ENCODE assay signal across 15 cellular contexts in the genomic region with DNA sequence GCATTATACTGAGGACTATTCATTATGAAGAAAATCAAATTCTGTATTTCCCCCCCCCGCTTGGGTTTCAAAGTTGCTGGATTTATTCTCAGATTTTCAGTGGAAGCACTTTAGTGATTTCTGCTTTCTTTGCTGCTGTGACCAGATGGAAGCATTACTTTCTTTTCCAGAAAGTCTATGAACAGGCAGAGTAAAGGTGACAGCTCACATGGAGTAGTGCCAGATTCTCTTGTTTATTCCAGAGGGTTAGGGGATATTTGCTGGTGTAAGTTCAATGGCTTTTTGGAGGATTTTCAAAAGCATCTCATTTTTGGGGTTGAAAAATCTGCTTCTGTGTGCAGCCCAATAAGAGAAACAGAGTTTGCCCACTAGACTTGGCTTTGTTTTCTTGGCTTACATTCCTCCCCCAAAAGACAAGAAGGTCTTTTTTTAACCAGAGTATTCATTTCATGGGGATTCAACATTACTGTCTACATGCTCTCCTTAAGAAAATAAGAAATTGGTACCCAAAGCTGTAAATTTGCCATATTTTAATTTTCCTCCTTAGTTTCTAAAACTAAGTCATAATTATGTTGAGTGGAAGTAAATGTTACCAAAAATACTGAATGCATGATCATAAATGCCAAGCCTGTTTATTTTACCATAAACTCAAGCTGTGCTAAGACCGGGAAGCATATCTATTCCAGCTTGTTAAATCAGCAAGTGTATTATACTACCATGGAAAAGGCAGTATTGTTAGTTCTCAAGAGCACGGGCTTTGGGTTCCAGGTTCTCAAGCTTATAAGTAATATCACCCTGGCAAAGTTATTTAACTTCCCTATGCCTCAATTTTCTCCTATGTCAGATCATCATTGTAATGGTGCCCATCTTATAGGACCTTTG.
"Had no signal": no experiment of that assay in that cellular context is flagged by ENCODE, and none has a peak within 500 bp of the region (broad histone marks: within the 10 kb centered on the region; RNA-seq: fewer than 3 reads in every experiment).

No MANE protein-coding gene starts in this region.

- DNase-seq: effector memory CD8-positive, alpha-beta T cell; foreskin keratinocyte; left colon; naive thymus-derived CD4-positive, alpha-beta T cell; nephron progenitor cell; posterior cingulate gyrus; sigmoid colon; stimulated activated CD4-positive, alpha-beta T cell treated with anti-CD3 and anti-CD28 coated beads, Interleukin-2, amount 100 ng/mL, for 24 hours; stimulated activated CD4-positive, alpha-beta T cell treated with anti-CD3 and anti-CD28 coated beads, Interleukin-4, amount 100 ng/mL, for 4 hours; stimulated activated naive B cell treated with anti-CD40 and anti-IgM and Interleukin-4, amounts not matched to agents 10 μg/mL and 1 μg/mL and 100 μg/mL, for 72 hours; stimulated activated naive CD8-positive, alpha-beta T cell treated with anti-CD3 and anti-CD28 coated beads, Interleukin-15, amount 100 ng/mL, for 72 hours; testis; transverse colon had no signal

- H3K4me1 ChIP-seq: foreskin keratinocyte, testis, transverse colon had no signal

- H3K36me3 ChIP-seq: sigmoid colon, transverse colon had no signal

- H3K27me3 ChIP-seq: foreskin keratinocyte, sigmoid colon, testis, transverse colon had no signal

- FAIRE-seq: colon had no signal

- H3K9me3 ChIP-seq: sigmoid colon, testis, transverse colon had no signal

- H3K4me3 ChIP-seq: sigmoid colon, skin epidermis, testis, transverse colon had no signal

- H3K27ac ChIP-seq: foreskin keratinocyte, sigmoid colon, skin epidermis, testis, transverse colon had no signal

- ATAC-seq: effector memory CD8-positive, alpha-beta T cell; foreskin keratinocyte; left colon; naive thymus-derived CD4-positive, alpha-beta T cell; stimulated activated naive B cell treated with anti-CD40 and anti-IgM and Interleukin-4, amounts not matched to agents 10 μg/mL and 1 μg/mL and 100 μg/mL, for 72 hours; stimulated activated naive CD8-positive, alpha-beta T cell treated with anti-CD3 and anti-CD28 coated beads, Interleukin-15, amount 100 ng/mL, for 72 hours had no signal
